In the genomic region with DNA sequence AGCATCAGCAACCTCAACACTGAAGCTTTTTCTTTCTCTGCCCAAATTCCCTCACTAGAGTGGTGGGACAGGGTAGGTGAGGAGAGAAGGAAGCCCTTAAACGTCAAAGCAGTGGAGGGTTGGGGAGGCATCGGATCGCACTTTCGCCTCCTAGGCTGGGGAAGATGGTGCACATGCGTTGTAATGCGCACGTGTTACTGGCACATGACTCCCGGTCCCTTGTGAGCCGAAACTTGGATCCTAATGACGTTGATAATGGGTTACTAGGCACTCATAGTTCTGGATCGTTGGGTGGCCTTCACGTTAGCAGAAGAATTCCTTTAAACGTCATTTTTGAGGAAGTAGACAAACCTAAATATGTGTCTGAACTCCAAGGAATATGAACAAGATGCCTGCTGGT, we compare ENCODE assay signal across 9 cellular contexts. TPM values are rescaled to one million over a fixed set of nuclear protein-coding genes. Genes with fewer than 3 reads are reported as not detected.
"Had no signal": no experiment of that assay in that cellular context is flagged by ENCODE, and none has a peak within 500 bp of the region (broad histone marks: within the 10 kb centered on the region; RNA-seq: fewer than 3 reads in every experiment).

A gene with protein sequence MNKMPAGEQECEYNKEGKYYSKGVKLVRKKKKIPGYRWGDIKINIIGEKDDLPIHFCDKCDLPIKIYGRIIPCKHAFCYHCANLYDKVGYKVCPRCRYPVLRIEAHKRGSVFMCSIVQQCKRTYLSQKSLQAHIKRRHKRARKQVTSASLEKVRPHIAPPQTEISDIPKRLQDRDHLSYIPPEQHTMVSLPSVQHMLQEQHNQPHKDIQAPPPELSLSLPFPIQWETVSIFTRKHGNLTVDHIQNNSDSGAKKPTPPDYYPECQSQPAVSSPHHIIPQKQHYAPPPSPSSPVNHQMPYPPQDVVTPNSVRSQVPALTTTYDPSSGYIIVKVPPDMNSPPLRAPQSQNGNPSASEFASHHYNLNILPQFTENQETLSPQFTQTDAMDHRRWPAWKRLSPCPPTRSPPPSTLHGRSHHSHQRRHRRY (plus strand): TSS at position 301 of the 400 bp plus-strand sequence. CDS start 79 bp downstream, at position 380.

- ATAC-seq: GM12878 had no signal

- DNase-seq: GDM1, GF-D8 had no signal

- H3K4me3 ChIP-seq: GM12878 had no signal

- FAIRE-seq: G401.6, GM12878, GM12891, GM12892, GM18507, GM19239 had no signal

RNA-seq across cellular contexts. Expression of the gene that starts here (rescaled TPM):
- total RNA-seq: G401 had no signal
